ENCODE assay signal across 8 cellular contexts in genomic region chr1:59879556-59879955, GRCh38. TPM values are rescaled to one million over a fixed set of nuclear protein-coding genes. Genes with fewer than 3 reads are reported as not detected.
DNase-seq lines count a peak whose midpoint lies in the region; ATAC-seq and TF ChIP-seq lines count a peak whose summit lies in the region.

No MANE protein-coding gene starts in this region.

- H3K9me3 ChIP-seq in AG04450 (ENCODE audit: control insufficient read depth, insufficient read depth, low read length) (no peaks in the 10 kb centered on the region), MM.1S (replicated peaks; ENCODE audit: insufficient read depth, low read length) (no peaks in the 10 kb centered on the region), colonic mucosa (no peaks in the 10 kb centered on the region)

- no peaks in the 10 kb centered on the region for H3K79me2 ChIP-seq in MM.1S (ENCODE audit: low read length)

- TF ChIP-seq CTCF in AG04450 (IDR thresholded peaks at IDR 0.05; ENCODE audit: low read depth, low read length), result peak; percentile 57
- TF ChIP-seq CTCF in MM.1S (IDR thresholded peaks at IDR 0.05; ENCODE audit: low read length), result peak; percentile 65
- peak; percentile 59 for TF ChIP-seq CTCF in colonic mucosa (IDR thresholded peaks at IDR 0.05)

- H3F3A ChIP-seq in MM.1S (ENCODE audit: insufficient read depth, low read length), result no peaks in the 10 kb centered on the region

- CTCF ChIA-PET in AG04450 (lab: Charles Lee), result interaction anchor here (0.6 to 4.9 kb wide), 23 partner anchors 12 to 1158 kb away, joined by 3 to 80 read pairs (median 4); no protein-coding TSS in a partner anchor

- no peak overlapping the region for H3K4me3 ChIP-seq in AG04450 (ENCODE audit: low read depth, low read length)
- no peak overlapping the region for H3K4me3 ChIP-seq in MM.1S (ENCODE audit: low read length)
- H3K4me3 ChIP-seq in colonic mucosa, result no peak overlapping the region

- intact Hi-C loops in colonic mucosa (cut with DNase I), result loop anchor here (2.0 kb wide), 1 partner anchor 67 kb away; no protein-coding TSS in a partner anchor

- no peak overlapping the region for H2AFZ ChIP-seq in MM.1S (ENCODE audit: low read length)

- H3K9me2 ChIP-seq in MM.1S (replicated peaks; ENCODE audit: insufficient read depth, low read length), result no peaks in the 10 kb centered on the region

- no peak overlapping the region for H3K9ac ChIP-seq in MM.1S (ENCODE audit: low read length)
- no peak overlapping the region for H3K9ac ChIP-seq in colonic mucosa (ENCODE audit: low read depth in 2 of 2, low read length in 2 of 2)

- peaks cover 7% of the 10 kb centered on the region in 2 donors for H3K9me3 Mint-ChIP-seq in stimulated activated naive CD8-positive, alpha-beta T cell treated with anti-CD3 and anti-CD28 coated beads, Interleukin-15, amount 100 ng/mL, for 72 hours

- H3K27ac ChIP-seq in AG04450 (ENCODE audit: low read depth, low read length), result no peak overlapping the region
- H3K27ac ChIP-seq in MM.1S (ENCODE audit: low read length), result no peak overlapping the region
- no peak overlapping the region for H3K27ac ChIP-seq in colonic mucosa

- H3K27me3 ChIP-seq in AG04450 (ENCODE audit: control insufficient read depth, insufficient read depth, low read length) (no peaks in the 10 kb centered on the region), MM.1S (replicated peaks; ENCODE audit: insufficient read depth, low read length) (no peaks in the 10 kb centered on the region), colonic mucosa (no peaks in the 10 kb centered on the region)

- peaks cover 1% of the 10 kb centered on the region; the same call in 1 of the 2 replicates for H3K4me1 ChIP-seq in MM.1S (ENCODE audit: low read length)
- H3K4me1 ChIP-seq in colonic mucosa, result no peaks in the 10 kb centered on the region

- no peaks in the 10 kb centered on the region for H3K27me3 Mint-ChIP-seq in stimulated activated naive CD8-positive, alpha-beta T cell treated with anti-CD3 and anti-CD28 coated beads, Interleukin-15, amount 100 ng/mL, for 72 hours

- no peaks in the 10 kb centered on the region for H4K20me1 ChIP-seq in MM.1S (ENCODE audit: insufficient read depth, low read length)

- DNase-seq in AG04450 (ENCODE audit: low read depth, low spot score), result peak; percentile 18
- DNase-seq in MM.1S, result peak; percentile 68
- DNase-seq in UCSD-AML1 (lab: John Stamatoyannopoulos, UW; ENCODE audit: unreplicated experiment), result peak; percentile 17
- peak; percentile 91 for DNase-seq in colonic mucosa
- peak; percentile 72 to 86 for DNase-seq in lung microvascular endothelial cell (ENCODE audit: low read depth in 2 of 2)
- peak; percentile 33 to 48 for DNase-seq in stimulated activated naive CD8-positive, alpha-beta T cell treated with anti-CD3 and anti-CD28 coated beads, Interleukin-15, amount 100 ng/mL, for 72 hours
- no peak for DNase-seq in KG1 (lab: John Stamatoyannopoulos, UW)

- peak; percentile 75 for ATAC-seq in GM18498 (IDR thresholded peaks at IDR 0.05; ENCODE audit: unreplicated experiment)
- ATAC-seq in stimulated activated naive CD8-positive, alpha-beta T cell treated with anti-CD3 and anti-CD28 coated beads, Interleukin-15, amount 100 ng/mL, for 72 hours, result peak; percentile 65

- no peaks in the 10 kb centered on the region for H3K36me3 ChIP-seq in MM.1S (replicated peaks; ENCODE audit: insufficient read depth, low read length)
- H3K36me3 ChIP-seq in colonic mucosa, result no peaks in the 10 kb centered on the region

- no peak overlapping the region for H3K27ac Mint-ChIP-seq in stimulated activated naive CD8-positive, alpha-beta T cell treated with anti-CD3 and anti-CD28 coated beads, Interleukin-15, amount 100 ng/mL, for 72 hours

- H3K4me2 ChIP-seq in MM.1S (ENCODE audit: low read depth, low read length), result no peak overlapping the region

- H3K4me3 Mint-ChIP-seq in stimulated activated naive CD8-positive, alpha-beta T cell treated with anti-CD3 and anti-CD28 coated beads, Interleukin-15, amount 100 ng/mL, for 72 hours, result no peak overlapping the region

- POLR2A ChIA-PET in AG04450 (lab: Yijun Ruan, JAX), result no interaction called here

- H3K4me1 Mint-ChIP-seq in stimulated activated naive CD8-positive, alpha-beta T cell treated with anti-CD3 and anti-CD28 coated beads, Interleukin-15, amount 100 ng/mL, for 72 hours, result no peaks in the 10 kb centered on the region

RNA-seq across cellular contexts. Expression of gene CYP2J2, which starts 47.0 kb away (rescaled TPM):
- 0.06 and 0.10 TPM in 2 replicates for polyA plus RNA-seq in AG04450 (2011; rRNA removed)
- polyA minus RNA-seq in AG04450 (2011; rRNA and poly(A)+ RNA removed), result 0.14 TPM in 1 of 2 replicates, not detected in the other
- total RNA-seq in colonic mucosa (10 to 100 TPM; 39.2 to 56.8 TPM), lung microvascular endothelial cell (under 0.01 and 0.20 TPM in 2 replicates)

Comparison
In these comparisons a context has a peak if more than half of its experiments do, and no peak if none do; other contexts are left out.
1. RNA of gene CYP2J2, which starts 47.0 kb away (total RNA-seq): 39.2 to 56.8 TPM in colonic mucosa; under 0.01 to 0.20 TPM in lung microvascular endothelial cell; every median in the first group is over 10 times any median in the second.
2. Peak in every context shown above with its lines, with median percentiles within 50 percentile points of each other: CTCF ChIP-seq.